In genomic region chr6:31734703-31735500, GRCh38 we compare ENCODE assay signal across 8 cellular contexts. TPM values are rescaled to one million over a fixed set of nuclear protein-coding genes. Genes with fewer than 3 reads are reported as not detected.
DNase-seq lines count a peak whose midpoint lies in the region; ATAC-seq and TF ChIP-seq lines count a peak whose summit lies in the region.

No MANE protein-coding gene starts in this region.

- POLR2A ChIA-PET in CD8-positive, alpha-beta T cell (lab: Charles Lee), result interaction anchor here (0.7 to 0.8 kb wide), 3 partner anchors 72 to 102 kb away, joined by 3 to 4 read pairs (median 3); partner anchors contain the start of gene HSPA1B

- no peak for TF ChIP-seq CTCF in CD8-positive, alpha-beta T cell (IDR thresholded peaks at IDR 0.05)
- no peak for TF ChIP-seq CTCF in heart left ventricle (IDR thresholded peaks at IDR 0.05)

- H3K4me3 ChIP-seq in CD8-positive, alpha-beta T cell (ENCODE audit: low read depth, low read length), result peak overlapping the region; percentile 52
- H3K4me3 ChIP-seq in HAP-1 (peak overlapping the region; percentile 62), heart left ventricle (peak overlapping the region; percentile 40 to 91 (median 78)), rectal smooth muscle tissue (ENCODE audit: low read length) (peak overlapping the region; percentile 98)

- no peaks in the 10 kb centered on the region for H3K27me3 ChIP-seq in CD8-positive, alpha-beta T cell (ENCODE audit: insufficient read depth, low read length)
- H3K27me3 ChIP-seq in HAP-1 (ENCODE audit: low read depth) (no peaks in the 10 kb centered on the region), heart left ventricle (no peaks in the 10 kb centered on the region), rectal smooth muscle tissue (ENCODE audit: control insufficient read depth, insufficient read depth, low read length) (no peaks in the 10 kb centered on the region)

- peaks cover 54% of the 10 kb centered on the region for H3K4me1 ChIP-seq in CD8-positive, alpha-beta T cell (ENCODE audit: insufficient read depth, low read length)
- H3K4me1 ChIP-seq in HAP-1 (peaks cover 42% of the 10 kb centered on the region), heart left ventricle (peaks cover 5 to 77% (median 47%) of the 10 kb centered on the region in 12 donors), rectal smooth muscle tissue (ENCODE audit: control insufficient read depth, insufficient read depth, low read length) (peaks cover 15% of the 10 kb centered on the region)

- H3K9me3 ChIP-seq in CD8-positive, alpha-beta T cell (ENCODE audit: low read length), result no peaks in the 10 kb centered on the region
- H3K9me3 ChIP-seq in HAP-1 (no peaks in the 10 kb centered on the region), heart left ventricle (no peaks in the 10 kb centered on the region)

- H3K27me3 Mint-ChIP-seq in CD8-positive, alpha-beta T cell (ENCODE audit: low read depth), result no peaks in the 10 kb centered on the region

- DNase-seq in CD8-positive, alpha-beta T cell, result peak in 6 of 7 experiments; percentile 43 to 68 (median 58)
- DNase-seq in HAP-1 (ENCODE audit: low spot score in 2 of 2) (peak in 1 of 2 experiments; percentile 60), heart left ventricle (peak; percentile 60 to 77 (median 73)), NCI-H1105 treated with DMSO at 0.1 percent for 48 hours (lab: John Stamatoyannopoulos, UW) (no peak), left lobe of liver (ENCODE audit: low spot score) (no peak)
- DNase-seq in activated naive CD4-positive, alpha-beta T cell treated with anti-CD3 and anti-CD28 coated beads, Interleukin-2, amount 50 U/mL, for 16 hours, result peak; percentile 37

- peaks cover 42% of the 10 kb centered on the region for H3K36me3 Mint-ChIP-seq in CD8-positive, alpha-beta T cell

- CTCF ChIA-PET in CD8-positive, alpha-beta T cell (lab: Charles Lee), result interaction anchor here (1.0 to 2.6 kb wide), 4 partner anchors 21 to 96 kb away, joined by 3 to 10 read pairs (median 4); partner anchors contain the start of gene LSM2

- peaks cover 83% of the 10 kb centered on the region for H3K4me1 Mint-ChIP-seq in CD8-positive, alpha-beta T cell (ENCODE audit: low read depth)

- WGBS in heart left ventricle, 4 donors, result 4 to 6% (median 5%) methylated on average over 22 of the region's 22 CpGs

- H3K27ac Mint-ChIP-seq in CD8-positive, alpha-beta T cell, result peak overlapping the region; percentile 86

- ATAC-seq in CD8-positive, alpha-beta T cell, result peak; percentile 42
- ATAC-seq in heart left ventricle, result peak in 3 of 4 donors; percentile 35 to 50 (median 39)
- no peak for ATAC-seq in left lobe of liver

- H3K4me3 Mint-ChIP-seq in CD8-positive, alpha-beta T cell, result peak overlapping the region; percentile 97

- in situ Hi-C loops in HAP-1 (cut with MboI; ENCODE audit: low sequenced_read_pairs), result loop anchor here (5.0 kb wide), 1 partner anchor 97 kb away; no protein-coding TSS in a partner anchor

- peak overlapping the region; percentile 29 for H3K27ac ChIP-seq in CD8-positive, alpha-beta T cell (ENCODE audit: low read depth, low read length)
- peak overlapping the region; percentile 66 to 99 (median 92) for H3K27ac ChIP-seq in heart left ventricle
- H3K27ac ChIP-seq in rectal smooth muscle tissue (ENCODE audit: low read depth, low read length), result peak overlapping the region; percentile 92

- TF ChIP-seq POLR2A in Raji (IDR thresholded peaks at IDR 0.05; ENCODE audit: insufficient read depth, low read depth, low read length), result peak; percentile 44; the same call in 1 of the 2 replicates
- peak in 1 of 2 donors; percentile 53 for TF ChIP-seq POLR2A in heart left ventricle (IDR thresholded peaks at IDR 0.05)

- H3K36me3 ChIP-seq in CD8-positive, alpha-beta T cell (ENCODE audit: insufficient read depth, low read length), result peaks cover 11% of the 10 kb centered on the region
- H3K36me3 ChIP-seq in HAP-1 (replicated peaks) (peaks cover 44% of the 10 kb centered on the region), heart left ventricle (peaks cover 3 to 44% (median 37%) of the 10 kb centered on the region in 9 donors), rectal smooth muscle tissue (ENCODE audit: control insufficient read depth, insufficient read depth, low read length) (peaks cover 24% of the 10 kb centered on the region)

- no peaks in the 10 kb centered on the region for H3K9me3 Mint-ChIP-seq in CD8-positive, alpha-beta T cell

- H3K9ac ChIP-seq in rectal smooth muscle tissue (ENCODE audit: low read length), result peak overlapping the region; percentile 97

- intact Hi-C loops in CD8-positive, alpha-beta T cell (cut with DNase I, micrococcal nuclease), result loop anchor here (5.0 to 10.0 kb wide), 5 partner anchors 68 to 870 kb away; partner anchors contain the start of genes DDX39B (in 2 of the 2), ATP6V1G2 (in 1 of the 2), CSNK2B (in 1 of the 2) and GPSM3 (in 1 of the 2)
- intact Hi-C loops in heart left ventricle (cut with DNase I), result loop anchor here in 7 of 10 donors (5.0 to 10.0 kb wide), 8 partner anchors 32 to 100 kb away; partner anchors contain the start of genes ABHD16A (in 1 of the 7), HSPA1B (in 1 of the 7) and VARS1 (in 1 of the 7)

RNA-seq across cellular contexts. Expression of gene CLIC1, which starts 1.4 kb away (rescaled TPM):
- 10 to 100 TPM; 44.6 to 47.5 TPM for total RNA-seq in CD8-positive, alpha-beta T cell
- total RNA-seq in heart left ventricle (100 to 1,000 TPM in 6 of 9 donors, 10 to 100 TPM in 3; 72.5 to 310 (median 124) TPM), left lobe of liver (37.7 TPM)
- polyA plus RNA-seq in heart left ventricle, result 100 to 1,000 TPM in 1 of 2 donors, 10 to 100 TPM in 1; 68.0 to 392 TPM

RNA-seq across cellular contexts. Expression of gene MSH5, which starts 4.9 kb away (rescaled TPM):
- total RNA-seq in CD8-positive, alpha-beta T cell, result 1 to 10 TPM; 7.5 to 8.4 TPM
- total RNA-seq in heart left ventricle (1 to 10 TPM in 7 of 9 donors, under 1 TPM in 2; 0.44 to 8.4 (median 1.9) TPM), left lobe of liver (5.2 TPM)
- polyA plus RNA-seq in heart left ventricle, result 1 to 10 TPM; 1.0 to 2.3 TPM

RNA-seq across cellular contexts. Expression of gene DDAH2, which starts 5.8 kb away (rescaled TPM):
- total RNA-seq in CD8-positive, alpha-beta T cell, result 1 to 10 TPM; 2.1 to 3.4 TPM
- total RNA-seq in heart left ventricle, result 10 to 100 TPM; 42.3 to 69.7 (median 53.2) TPM
- polyA plus RNA-seq in heart left ventricle, result 10 to 100 TPM; 62.1 to 80.5 TPM
- total RNA-seq in left lobe of liver, result 22.2 TPM

RNA-seq across cellular contexts. Expression of gene MPIG6B, which starts 11.7 kb away (rescaled TPM):
- 1 to 10 TPM in 1 of 2 experiments, under 1 TPM in 1; 0.49 to 1.1 TPM for total RNA-seq in CD8-positive, alpha-beta T cell
- under 1 TPM in 7 of 9 donors, not detected in 2; 0.19 to 1.00 (median 0.42) TPM for total RNA-seq in heart left ventricle
- polyA plus RNA-seq in heart left ventricle, result under 1 TPM; 0.17 to 0.23 TPM
- total RNA-seq in left lobe of liver, result 0.33 TPM

RNA-seq across cellular contexts. Expression of gene LY6G6C, which starts 13.4 kb away (rescaled TPM):
- not detected for total RNA-seq in CD8-positive, alpha-beta T cell
- total RNA-seq in heart left ventricle, result under 1 TPM in 1 of 9 donors, not detected in 8; 0.27 TPM
- not detected for polyA plus RNA-seq in heart left ventricle
- total RNA-seq in left lobe of liver, result not detected

Comparison
In these comparisons a context has a peak if more than half of its experiments do, and no peak if none do; other contexts are left out.
1. DNase-seq: peak in CD8-positive, alpha-beta T cell (6 of 7), activated naive CD4-positive, alpha-beta T cell treated with anti-CD3 and anti-CD28 coated beads, Interleukin-2, amount 50 U/mL, for 16 hours (single experiment) and heart left ventricle (5 of 5); none in NCI-H1105 treated with DMSO at 0.1 percent for 48 hours (single experiment) and left lobe of liver (single experiment).
2. H3K27ac ChIP-seq: peak in every context shown above with its lines; median percentile 92 in heart left ventricle; 92 in rectal smooth muscle tissue; 29 in CD8-positive, alpha-beta T cell.
3. Peak in every context shown above with its lines, with median percentiles within 50 percentile points of each other: H3K4me3 ChIP-seq.